In the genomic region with DNA sequence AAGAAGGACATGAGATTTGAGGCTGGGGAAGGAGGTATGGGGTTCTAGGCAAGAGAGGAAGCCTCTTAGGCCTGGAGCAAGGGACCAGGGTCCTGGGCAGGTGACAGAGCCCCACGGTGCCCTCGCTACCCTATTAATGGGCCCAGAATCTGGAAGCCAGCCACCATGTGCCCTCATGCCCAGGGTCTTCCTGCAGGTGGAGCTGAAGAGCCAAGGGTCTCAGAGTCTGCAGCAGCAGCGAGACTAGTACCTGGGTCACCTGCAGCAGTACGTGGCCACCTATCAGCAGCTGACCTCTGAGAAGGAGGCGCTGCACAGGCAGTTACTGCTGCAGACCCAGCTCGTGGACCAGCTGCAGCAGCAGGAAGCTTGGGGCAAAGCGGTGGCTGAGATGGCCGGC, we compare ENCODE assay signal across 12 cellular contexts. TPM values are rescaled to one million over a fixed set of nuclear protein-coding genes. Genes with fewer than 3 reads are reported as not detected.
"Had no signal": no experiment of that assay in that cellular context is flagged by ENCODE, and none has a peak within 500 bp of the region (broad histone marks: within the 10 kb centered on the region; RNA-seq: fewer than 3 reads in every experiment).

No MANE protein-coding gene starts in this region.

RNA-seq across cellular contexts. Expression of a gene that starts 9.4 kb away (rescaled TPM):
- total RNA-seq: activated B cell treated with CpG ODN at 0.5 μM for 24 hours; activated CD4-positive, alpha-beta memory T cell treated with anti-CD3 and anti-CD28 coated beads, Interleukin-2, amount 10 ng/mL, durations not matched to agents 7 days and 5 days; activated CD4-positive, alpha-beta T cell treated with anti-CD3 and anti-CD28 coated beads, Interleukin-2, amount 10 ng/mL, durations not matched to agents 7 days and 5 days; activated CD8-positive, alpha-beta memory T cell treated with anti-CD3 and anti-CD28 coated beads for 36 hours; activated naive CD8-positive, alpha-beta T cell treated with anti-CD3 and anti-CD28 coated beads, Interleukin-2, amount 10 ng/mL, durations not matched to agents 7 days and 5 days; activated T-helper 2 cell treated with anti-CD3 and anti-CD28 coated beads, Interferon-gamma antibody, Interleukin-2, Interleukin-4, amounts not matched to agents 10 μg/mL and 5 μg/mL and 100 μg/mL, durations not matched to agents 14 hours and 24 hours and 36 hours; ascending aorta; bronchial epithelial cell; T-helper 1 cell treated with Interleukin-12 subunit alpha and Interleukin-12 subunit beta and Interleukin-4 antibody, amounts not matched to agents 30 ng/mL and 1 ng/mL, for 36 hours; T-helper 2 cell treated with Interferon-gamma antibody and Interleukin-4, amounts not matched to agents 100 ng/mL and 5 ng/mL, for 36 hours had no signal

RNA-seq across cellular contexts. Expression of a gene that starts 22.1 kb away (rescaled TPM):
- total RNA-seq: activated CD4-positive, alpha-beta T cell treated with anti-CD3 and anti-CD28 coated beads, Interleukin-2, amount 10 ng/mL, durations not matched to agents 7 days and 5 days; ascending aorta; bronchial epithelial cell; cardiac muscle cell; chondrocyte; T-helper 2 cell treated with Interferon-gamma antibody and Interleukin-4, amounts not matched to agents 100 ng/mL and 5 ng/mL, for 36 hours had no signal
